ENCODE assay signal across 16 cellular contexts in the genomic region with DNA sequence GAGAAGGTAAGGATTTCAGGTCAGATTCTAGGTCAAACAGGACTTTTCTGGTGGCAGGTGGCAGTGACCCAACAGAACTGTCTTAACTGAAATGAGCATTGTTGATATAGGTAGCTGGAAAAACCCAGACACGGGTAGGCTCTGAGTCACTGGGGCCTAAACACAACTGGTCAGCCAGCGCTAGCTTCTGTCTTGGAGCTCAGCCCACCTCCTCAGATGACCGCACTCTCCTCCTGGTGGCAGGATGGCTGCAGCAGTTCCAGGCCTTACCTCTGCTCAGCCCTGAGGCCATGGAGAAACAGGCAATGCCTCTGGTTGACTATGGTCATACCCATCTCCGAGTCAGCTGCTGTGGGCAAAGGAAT.
DNase-seq lines count a peak whose midpoint lies in the region; ATAC-seq and TF ChIP-seq lines count a peak whose summit lies in the region.
"Had no signal": no experiment of that assay in that cellular context is flagged by ENCODE, and none has a peak within 500 bp of the region (broad histone marks: within the 10 kb centered on the region; RNA-seq: fewer than 3 reads in every experiment).

No MANE protein-coding gene starts in this region.

- H3K36me3 ChIP-seq in left ventricle myocardium inferior = no peaks in the 10 kb centered on the region
- H3K36me3 ChIP-seq: spleen, tibial artery had no signal

- DNase-seq in left ventricle myocardium inferior = no peak
- DNase-seq in Right ventricle myocardium superior = no peak
- peak; percentile 72 for DNase-seq in astrocyte of the spinal cord (ENCODE audit: low read depth, low spot score)
- peak; percentile 89 for DNase-seq in islet precursor cell
- no peak for DNase-seq in Ammon's horn (ENCODE audit: low spot score)
- no peak for DNase-seq in KBM-7
- DNase-seq: dorsolateral prefrontal cortex, left cardiac atrium, NCI-H1105, NCI-H526, SHP77 treated with DMSO at 0.1 percent for 48 hours, spleen had no signal

- H3K4me3 ChIP-seq in left ventricle myocardium inferior = no peak overlapping the region
- H3K4me3 ChIP-seq in astrocyte of the spinal cord (ENCODE audit: low read depth, low read length) = no peak overlapping the region
- H3K4me3 ChIP-seq: dorsolateral prefrontal cortex, spleen, tibial artery had no signal

- H3K27ac ChIP-seq in left ventricle myocardium inferior (replicated peaks) = peak overlapping the region; percentile 86
- H3K27ac ChIP-seq: tibial artery had no signal

- TF ChIP-seq CTCF in left ventricle myocardium inferior (IDR thresholded peaks at IDR 0.05; ENCODE audit: borderline replicate concordance) (no peak), astrocyte of the spinal cord (IDR thresholded peaks at IDR 0.05; ENCODE audit: low read depth, low read length) (peak; percentile 43)

- intact Hi-C loops in left ventricle myocardium inferior (cut with micrococcal nuclease) = no loop called here
- intact Hi-C loops in Right ventricle myocardium superior (cut with DNase I) = no loop called here

- H3K27me3 ChIP-seq in left ventricle myocardium inferior (ENCODE audit: low read depth) = peaks cover 60% of the 10 kb centered on the region

- H3K9me3 ChIP-seq in left ventricle myocardium inferior (replicated peaks) = no peaks in the 10 kb centered on the region
- H3K9me3 ChIP-seq: tibial artery had no signal

- in situ Hi-C loops in astrocyte of the spinal cord (cut with HindIII; ENCODE audit: low sequenced_read_pairs) (no loop called here), KBM-7 (cut with MboI; ENCODE audit: low pct_unique_long_range_greater_than_20kb, low sequenced_read_pairs) (no loop called here)

- ATAC-seq in Right ventricle myocardium superior (ENCODE audit: poor library complexity) (no peak), GM18873 (IDR thresholded peaks at IDR 0.05; ENCODE audit: low FRiP score, unreplicated experiment) (no peak), GM18502 (IDR thresholded peaks at IDR 0.05; ENCODE audit: poor library complexity, unreplicated experiment) (no peak)
- ATAC-seq: activated naive CD4-positive, alpha-beta T cell treated with anti-CD3 and anti-CD28 coated beads, Interleukin-2, amount 50 U/mL, for 72 hours had no signal

- H3K4me1 ChIP-seq in left ventricle myocardium inferior = peaks cover 46% of the 10 kb centered on the region

Comparison
In these comparisons a context has a peak if more than half of its experiments do, and no peak if none do; other contexts are left out.
1. DNase-seq: peak in astrocyte of the spinal cord (single experiment) and islet precursor cell (single experiment); none in left ventricle myocardium inferior (single experiment), Right ventricle myocardium superior (single experiment), Ammon's horn (single experiment) and KBM-7 (single experiment).